26 cellular contexts compared by ENCODE assay signal in genomic region chr6:163841733-163842132, GRCh38.
DNase-seq lines count a peak whose midpoint lies in the region; ATAC-seq, FAIRE-seq and TF ChIP-seq lines count a peak whose summit lies in the region.
"Had no signal": no experiment of that assay in that cellular context is flagged by ENCODE, and none has a peak within 500 bp of the region (broad histone marks: within the 10 kb centered on the region; RNA-seq: fewer than 3 reads in every experiment).

No MANE protein-coding gene starts in this region.

- H2BK120ac ChIP-seq in IMR-90 (ENCODE audit: low read depth, low read length) = no peak overlapping the region

- H2BK20ac ChIP-seq in IMR-90 (ENCODE audit: low read depth, low read length) = no peak overlapping the region

- no peak overlapping the region for H3K56ac ChIP-seq in IMR-90 (ENCODE audit: extremely low read depth, insufficient read depth, low read length)

- WGBS in IMR-90 (ENCODE audit: extremely low coverage in 2 of 2, insufficient read length in 1 of 2), 2 experiments = 100% methylated on average over 1 of the region's 3 CpGs; no CpG with 5 or more reads in 1 of the 2 experiments

- H3K27me3 ChIP-seq in IMR-90 (ENCODE audit: control insufficient read depth, insufficient read depth, low read length) (no peaks in the 10 kb centered on the region), bronchial epithelial cell (ENCODE audit: control insufficient read depth, insufficient read depth, low read length) (no peaks in the 10 kb centered on the region)

- H2AK5ac ChIP-seq in IMR-90 (ENCODE audit: low read depth, low read length) = no peak overlapping the region

- BruUV-seq in IMR-90 (replicated peaks; lab: Mats Ljungman, UMichigan) = no TSS peak

- CTCF ChIA-PET in HEK293 (lab: Yijun Ruan, JAX) = no interaction called here
- CTCF ChIA-PET in IMR-90 (lab: Yijun Ruan, JAX) = no interaction called here

- H2AFZ ChIP-seq in IMR-90 (replicated peaks; ENCODE audit: low read length, poor library complexity) = peak overlapping the region; percentile 14

- H2AK9ac ChIP-seq in IMR-90 (replicated peaks; ENCODE audit: low read depth, low read length, poor library complexity) = no peak overlapping the region

- H2BK15ac ChIP-seq in IMR-90 (ENCODE audit: low read depth, low read length) = no peak overlapping the region

- H3K9me3 ChIP-seq in HEK293 (ENCODE audit: control insufficient read depth, insufficient read depth, low read depth, low read length) (no peaks in the 10 kb centered on the region), IMR-90 (ENCODE audit: control insufficient read depth, insufficient read depth, low read length) (no peaks in the 10 kb centered on the region)
- H3K9me3 ChIP-seq: SK-N-SH had no signal

- POLR2A ChIA-PET in HEK293 (lab: Yijun Ruan, JAX) (no interaction called here), IMR-90 (lab: Charles Lee; ENCODE audit: unreplicated experiment) (no interaction called here)

- no peak overlapping the region for H4K8ac ChIP-seq in IMR-90 (ENCODE audit: low read depth in 2 of 2, low read length in 2 of 2)

- no peak overlapping the region for H3K4me3 Mint-ChIP-seq in stimulated activated naive B cell treated with anti-CD40 and anti-IgM and Interleukin-4, amounts not matched to agents 10 μg/mL and 1 μg/mL and 100 μg/mL, for 72 hours
- H3K4me3 Mint-ChIP-seq: B cell; CD8-positive, alpha-beta T cell; T-helper 1 cell treated with Interleukin-12 subunit alpha and Interleukin-12 subunit beta and Interleukin-4 antibody, amounts not matched to agents 30 μg/mL and 1 μg/mL, for 36 hours had no signal

- no peak overlapping the region for H2BK5ac ChIP-seq in IMR-90 (ENCODE audit: low read depth, low read length, poor library complexity, severe bottlenecking)

- no peak overlapping the region for H4K5ac ChIP-seq in IMR-90 (ENCODE audit: low read depth, low read length)

- TF ChIP-seq CTCF in HEK293 (tag by site-specific recombination; IDR thresholded peaks at IDR 0.05) (no peak), IMR-90 (conservative IDR thresholded peaks at IDR 0.05; ENCODE audit: low read depth, low read length) (no peak), bronchial epithelial cell (IDR thresholded peaks at IDR 0.05; ENCODE audit: insufficient read depth, low read length, severe bottlenecking) (no peak)

- TF ChIP-seq POLR2A in IMR-90 (IDR thresholded peaks at IDR 0.05; ENCODE audit: low read depth, low read length) = no peak

- DNase-seq in IMR-90 (no peak), bronchial epithelial cell (ENCODE audit: low read depth) (no peak)
- DNase-seq in stimulated activated naive B cell treated with anti-CD40 and anti-IgM and Interleukin-4, amounts not matched to agents 10 μg/mL and 1 μg/mL and 100 μg/mL, for 72 hours = no peak
- DNase-seq: CD8-positive, alpha-beta T cell; DMS 273 treated with DMSO at 0.1 percent for 48 hours; KG1; MM.1S; NCI-H1048; NCI-H1436; NCI-H187; NCI-H2081 treated with DMSO at 0.1 percent for 48 hours; NCI-H2171 treated with DMSO at 0.1 percent for 48 hours; NCI-H345; NCI-H510A treated with DMSO at 0.1 percent for 48 hours; NCI-H774; PC-3; SK-N-SH; SW 1271 had no signal

- peaks cover 6 to 9% of the 10 kb centered on the region in 2 donors for H3K36me3 Mint-ChIP-seq in stimulated activated naive B cell treated with anti-CD40 and anti-IgM and Interleukin-4, amounts not matched to agents 10 μg/mL and 1 μg/mL and 100 μg/mL, for 72 hours
- H3K36me3 Mint-ChIP-seq: CD8-positive, alpha-beta T cell had no signal

- H4K91ac ChIP-seq in IMR-90 (ENCODE audit: insufficient read depth, low read depth, low read length) = no peak overlapping the region

- peak overlapping the region; percentile 47 for H3K27ac Mint-ChIP-seq in stimulated activated naive B cell treated with anti-CD40 and anti-IgM and Interleukin-4, amounts not matched to agents 10 μg/mL and 1 μg/mL and 100 μg/mL, for 72 hours
- H3K27ac Mint-ChIP-seq: B cell; CD8-positive, alpha-beta T cell; T-helper 1 cell treated with Interleukin-12 subunit alpha and Interleukin-12 subunit beta and Interleukin-4 antibody, amounts not matched to agents 30 μg/mL and 1 μg/mL, for 36 hours had no signal

- no peaks in the 10 kb centered on the region for H3K9me1 ChIP-seq in IMR-90 (ENCODE audit: insufficient read depth, low read length)

- in situ Hi-C loops in IMR-90 (cut with MboI; ENCODE audit: low sequenced_read_pairs) = no loop called here

- no peak overlapping the region for H3K23ac ChIP-seq in IMR-90 (ENCODE audit: low read depth, low read length)

- no peak overlapping the region for H3K9ac ChIP-seq in IMR-90 (ENCODE audit: low read depth, low read length)
- H3K9ac ChIP-seq: SK-N-SH had no signal

- no peaks in the 10 kb centered on the region for H4K20me1 ChIP-seq in IMR-90 (ENCODE audit: insufficient read depth, low read length)

- FAIRE-seq in bronchial epithelial cell (lab: Jason Lieb, UNC) = peak; percentile 91

- H3K4me3 ChIP-seq in HEK293 (ENCODE audit: low read depth, low read length) (no peak overlapping the region), IMR-90 (ENCODE audit: insufficient read depth, low read depth, low read length) (no peak overlapping the region), bronchial epithelial cell (ENCODE audit: low read depth, low read length) (no peak overlapping the region)

- dilution Hi-C loops in IMR-90 (cut with HindIII; ENCODE audit: low sequenced_read_pairs, unreplicated experiment) = no loop called here

- peaks cover 9 to 12% of the 10 kb centered on the region in 2 donors for H3K27me3 Mint-ChIP-seq in stimulated activated naive B cell treated with anti-CD40 and anti-IgM and Interleukin-4, amounts not matched to agents 10 μg/mL and 1 μg/mL and 100 μg/mL, for 72 hours

- H3K4ac ChIP-seq in IMR-90 (ENCODE audit: low read depth, low read length) = no peak overlapping the region

- H3K4me1 ChIP-seq in HEK293 (ENCODE audit: control insufficient read depth, insufficient read depth, low read length) = no peaks in the 10 kb centered on the region
- peaks cover 4% of the 10 kb centered on the region; the same call in 1 of the 2 replicates for H3K4me1 ChIP-seq in IMR-90 (ENCODE audit: control insufficient read depth, insufficient read depth, low read length)

- H3K27ac ChIP-seq in HEK293 (ENCODE audit: extremely low read depth, low read depth, low read length) = no peak overlapping the region
- no peak overlapping the region for H3K27ac ChIP-seq in IMR-90 (ENCODE audit: insufficient read depth, low read length)
- H3K27ac ChIP-seq: C4-2B had no signal

- no peaks in the 10 kb centered on the region for H3K79me1 ChIP-seq in IMR-90 (ENCODE audit: low read depth in 1 of 2, low read length in 2 of 2)

- H3K14ac ChIP-seq in IMR-90 (replicated peaks; ENCODE audit: low read depth, low read length) = no peak overlapping the region

- no peak for TF ChIP-seq RAD21 in IMR-90 (IDR thresholded peaks at IDR 0.05; ENCODE audit: low read length)

- H3K36me3 ChIP-seq in HEK293 (ENCODE audit: control insufficient read depth in 2 of 2, insufficient read depth in 1 of 2, low read length in 2 of 2) (no peaks in the 10 kb centered on the region), IMR-90 (ENCODE audit: control insufficient read depth, insufficient read depth, low read length) (no peaks in the 10 kb centered on the region), bronchial epithelial cell (ENCODE audit: control insufficient read depth, insufficient read depth, low read length) (no peaks in the 10 kb centered on the region)

- peaks cover 9 to 10% of the 10 kb centered on the region in 2 donors for H3K9me3 Mint-ChIP-seq in stimulated activated naive B cell treated with anti-CD40 and anti-IgM and Interleukin-4, amounts not matched to agents 10 μg/mL and 1 μg/mL and 100 μg/mL, for 72 hours

- H3K4me1 Mint-ChIP-seq in stimulated activated naive B cell treated with anti-CD40 and anti-IgM and Interleukin-4, amounts not matched to agents 10 μg/mL and 1 μg/mL and 100 μg/mL, for 72 hours = peaks cover 0 to 3% of the 10 kb centered on the region in 2 donors

- no peak overlapping the region for H3K4me2 ChIP-seq in IMR-90 (ENCODE audit: low read depth, low read length)
- H3K4me2 ChIP-seq: SK-N-SH had no signal

- intact Hi-C loops in IMR-90 (cut with micrococcal nuclease) = no loop called here

- ATAC-seq in IMR-90 (ENCODE audit: low read depth) (no peak), HG02840 (IDR thresholded peaks at IDR 0.05; ENCODE audit: low FRiP score, unreplicated experiment) (no peak), GM18498 (IDR thresholded peaks at IDR 0.05; ENCODE audit: unreplicated experiment) (no peak), GM18868 (IDR thresholded peaks at IDR 0.05; ENCODE audit: unreplicated experiment) (no peak)
- no peak for ATAC-seq in stimulated activated naive B cell treated with anti-CD40 and anti-IgM and Interleukin-4, amounts not matched to agents 10 μg/mL and 1 μg/mL and 100 μg/mL, for 72 hours (replicated peaks)
- ATAC-seq: CD8-positive, alpha-beta T cell; HCT116; PC-3 had no signal

- no peak overlapping the region for H3K18ac ChIP-seq in IMR-90 (ENCODE audit: low read depth, low read length)

TF ChIP-seq in HEK293, 187 proteins besides CTCF, POLR2A, EP300 and RAD21 (continues in another document):
- TF ChIP-seq GLIS2 (tag by site-specific recombination; IDR thresholded peaks at IDR 0.05) (no peak), SETDB1 (IDR thresholded peaks at IDR 0.05; ENCODE audit: insufficient read length, low read length) (peak; percentile 49), ZNF677 (tag by site-specific recombination; IDR thresholded peaks at IDR 0.05) (no peak)

TF ChIP-seq in IMR-90, 13 proteins besides CTCF, POLR2A, EP300 and RAD21 (continues in another document):
- TF ChIP-seq RFX5 (IDR thresholded peaks at IDR 0.05; ENCODE audit: low read depth, low read length) (no peak), NFE2L2 (IDR thresholded peaks at IDR 0.05; ENCODE audit: low read depth, low read length) (no peak), CHD1 (IDR thresholded peaks at IDR 0.05; ENCODE audit: low read depth, low read length) (no peak), CEBPB (IDR thresholded peaks at IDR 0.05; ENCODE audit: low read depth, low read length) (no peak), BHLHE40 (IDR thresholded peaks at IDR 0.05; ENCODE audit: low read depth, low read length) (no peak), RCOR1 (IDR thresholded peaks at IDR 0.05; ENCODE audit: insufficient replicate concordance, low read length) (no peak), FOS (IDR thresholded peaks at IDR 0.05; ENCODE audit: low read depth, low read length) (no peak), MAZ (IDR thresholded peaks at IDR 0.05; ENCODE audit: borderline replicate concordance, low read depth, low read length) (no peak), SMC3 (IDR thresholded peaks at IDR 0.05; ENCODE audit: low read depth, low read length) (no peak), ELK1 (IDR thresholded peaks at IDR 0.05; ENCODE audit: borderline replicate concordance, low read depth, low read length) (no peak)
